Comparison of ENCODE assay signal across 24 cellular contexts in genomic region chr1:85243336-85243735, GRCh38. TPM values are rescaled to one million over a fixed set of nuclear protein-coding genes. Genes with fewer than 3 reads are reported as not detected.
DNase-seq lines count a peak whose midpoint lies in the region; ATAC-seq, FAIRE-seq and TF ChIP-seq lines count a peak whose summit lies in the region.
"Had no signal": no experiment of that assay in that cellular context is flagged by ENCODE, and none has a peak within 500 bp of the region (broad histone marks: within the 10 kb centered on the region; RNA-seq: fewer than 3 reads in every experiment).

No MANE protein-coding gene starts in this region.

- no peak overlapping the region for H3K23ac ChIP-seq in IMR-90 (ENCODE audit: low read depth, low read length)

- ATAC-seq in IMR-90 (ENCODE audit: low read depth) (peak; percentile 19; the same call in 1 of the 2 replicates), GM18873 (IDR thresholded peaks at IDR 0.05; ENCODE audit: low FRiP score, unreplicated experiment) (no peak), HG03097 (IDR thresholded peaks at IDR 0.05; ENCODE audit: low FRiP score, unreplicated experiment) (no peak)
- ATAC-seq: activated CD8-positive, alpha-beta T cell treated with anti-CD3 and anti-CD28 coated beads, Interleukin-2, amount 10 ng/mL, durations not matched to agents 7 days and 5 days; activated T-cell treated with anti-CD3 and anti-CD28 coated beads, Interleukin-2, amount 50 U/mL, for 4 hours; naive thymus-derived CD8-positive, alpha-beta T cell; PC-3; WTC11 had no signal

- CTCF ChIA-PET in IMR-90 (lab: Yijun Ruan, JAX): interaction anchor here (0.5 to 3.3 kb wide), 4 partner anchors 11 to 215 kb away, joined by 3 to 12 read pairs (median 4); no protein-coding TSS in a partner anchor

- no peaks in the 10 kb centered on the region for H3K27me3 ChIP-seq in ACC112 (ENCODE audit: insufficient read depth, low read length)
- H3K27me3 ChIP-seq in IMR-90 (ENCODE audit: control insufficient read depth, insufficient read depth, low read length): no peaks in the 10 kb centered on the region
- no peaks in the 10 kb centered on the region for H3K27me3 ChIP-seq in neural progenitor cell
- H3K27me3 ChIP-seq: SJSA1, uterus had no signal

- H3K36me3 ChIP-seq in ACC112 (ENCODE audit: insufficient read depth, low read length): no peaks in the 10 kb centered on the region
- no peaks in the 10 kb centered on the region for H3K36me3 ChIP-seq in IMR-90 (ENCODE audit: control insufficient read depth, insufficient read depth, low read length)
- no peaks in the 10 kb centered on the region for H3K36me3 ChIP-seq in neural progenitor cell
- H3K36me3 ChIP-seq: SJSA1, uterus had no signal

- no peaks in the 10 kb centered on the region for H4K20me1 ChIP-seq in IMR-90 (ENCODE audit: insufficient read depth, low read length)
- no peaks in the 10 kb centered on the region for H4K20me1 ChIP-seq in neural progenitor cell (ENCODE audit: low read depth)

- TF ChIP-seq CTCF in IMR-90 (conservative IDR thresholded peaks at IDR 0.05; ENCODE audit: low read depth, low read length) (no peak), neural progenitor cell (IDR thresholded peaks at IDR 0.05) (no peak)

- H3K14ac ChIP-seq in IMR-90 (replicated peaks; ENCODE audit: low read depth, low read length): no peak overlapping the region

- FAIRE-seq in endometrium (lab: Jason Lieb, UNC): peak; percentile 45
- FAIRE-seq: small intestine had no signal

- no peak overlapping the region for H2AK5ac ChIP-seq in IMR-90 (ENCODE audit: low read depth, low read length)

- peaks cover 35% of the 10 kb centered on the region for H3F3A ChIP-seq in neural progenitor cell (ENCODE audit: low read depth)

- peak; percentile 34 for DNase-seq in IMR-90
- peak; percentile 6 for DNase-seq in neural progenitor cell (ENCODE audit: low spot score)
- no peak for DNase-seq in COLO668 (lab: John Stamatoyannopoulos, UW; ENCODE audit: unreplicated experiment)
- no peak for DNase-seq in NCI-H1417 treated with DMSO at 0.1 percent for 48 hours (lab: John Stamatoyannopoulos, UW)
- DNase-seq: activated CD8-positive, alpha-beta T cell treated with anti-CD3 and anti-CD28 coated beads, Interleukin-2, amount 10 ng/mL, durations not matched to agents 7 days and 5 days; activated naive CD4-positive, alpha-beta T cell treated with anti-CD3 and anti-CD28 coated beads for 36 hours; activated T-cell treated with anti-CD3 and anti-CD28 coated beads, Interleukin-2, amount 50 U/mL, for 4 hours; aorta; CD4-positive, CD25-positive, alpha-beta regulatory T cell; effector memory CD4-positive, alpha-beta T cell; mammary epithelial cell; naive thymus-derived CD8-positive, alpha-beta T cell; NCI-H2171 treated with DMSO at 0.1 percent for 48 hours; NCI-H774; PC-3; small intestine; stimulated activated CD4-positive, alpha-beta T cell treated with anti-CD3 and anti-CD28 coated beads, Interleukin-4, amount 100 ng/mL, for 24 hours; uterus had no signal

- no peak overlapping the region for H4K5ac ChIP-seq in IMR-90 (ENCODE audit: low read depth, low read length)

- H3K4me1 Mint-ChIP-seq in neural progenitor cell: peaks cover 7% of the 10 kb centered on the region

- POLR2A ChIA-PET in IMR-90 (lab: Charles Lee; ENCODE audit: unreplicated experiment): no interaction called here

- peak overlapping the region; percentile 24 for H2BK5ac ChIP-seq in IMR-90 (ENCODE audit: low read depth, low read length, poor library complexity, severe bottlenecking)

- no peaks in the 10 kb centered on the region for H3K79me1 ChIP-seq in IMR-90 (ENCODE audit: low read depth in 1 of 2, low read length in 2 of 2)

- H3K18ac ChIP-seq in IMR-90 (ENCODE audit: low read depth, low read length): no peak overlapping the region

- no peak overlapping the region for H4K91ac ChIP-seq in IMR-90 (ENCODE audit: insufficient read depth, low read depth, low read length)

- no TSS peak for BruUV-seq in IMR-90 (replicated peaks; lab: Mats Ljungman, UMichigan)

- no peaks in the 10 kb centered on the region for H3K9me1 ChIP-seq in IMR-90 (ENCODE audit: insufficient read depth, low read length)

- in situ Hi-C loops in IMR-90 (cut with MboI; ENCODE audit: low sequenced_read_pairs): loop anchor here (5.0 kb wide), 1 partner anchor 121 kb away; no protein-coding TSS in a partner anchor

- H2AK9ac ChIP-seq in IMR-90 (replicated peaks; ENCODE audit: low read depth, low read length, poor library complexity): no peak overlapping the region

- H3K4me2 ChIP-seq in IMR-90 (ENCODE audit: low read depth, low read length): no peak overlapping the region
- H3K4me2 ChIP-seq in neural progenitor cell: peak overlapping the region; percentile 9

- peaks cover 2% of the 10 kb centered on the region for H3K9me3 Mint-ChIP-seq in neural progenitor cell
- H3K9me3 Mint-ChIP-seq: activated naive CD4-positive, alpha-beta T cell treated with anti-CD3 and anti-CD28 coated beads for 36 hours; activated T-cell treated with anti-CD3 and anti-CD28 coated beads, Interleukin-2, amount 50 U/mL, for 4 hours had no signal

- no peaks in the 10 kb centered on the region for H3K27me3 Mint-ChIP-seq in neural progenitor cell (ENCODE audit: insufficient read depth, low read depth)

- TF ChIP-seq POLR2A in IMR-90 (IDR thresholded peaks at IDR 0.05; ENCODE audit: low read depth, low read length): no peak

- H4K8ac ChIP-seq in IMR-90 (ENCODE audit: low read depth in 2 of 2, low read length in 2 of 2): no peak overlapping the region; a peak in 1 of 4 replicates

- H3K79me2 ChIP-seq in ACC112 (ENCODE audit: control insufficient read depth, insufficient read depth, low read length, unreplicated experiment) (no peaks in the 10 kb centered on the region), neural progenitor cell (ENCODE audit: low read depth) (no peaks in the 10 kb centered on the region)

- no peak overlapping the region for H3K27ac Mint-ChIP-seq in neural progenitor cell
- H3K27ac Mint-ChIP-seq: activated CD8-positive, alpha-beta T cell treated with anti-CD3 and anti-CD28 coated beads, Interleukin-2, amount 10 ng/mL, durations not matched to agents 7 days and 5 days; activated naive CD4-positive, alpha-beta T cell treated with anti-CD3 and anti-CD28 coated beads for 36 hours; CD4-positive, CD25-positive, alpha-beta regulatory T cell; naive thymus-derived CD8-positive, alpha-beta T cell; WTC11 had no signal

- H3K36me3 Mint-ChIP-seq in neural progenitor cell: no peaks in the 10 kb centered on the region
- H3K36me3 Mint-ChIP-seq: CD4-positive, CD25-positive, alpha-beta regulatory T cell had no signal

- intact Hi-C loops in IMR-90 (cut with micrococcal nuclease): no loop called here

- H3K9ac ChIP-seq in IMR-90 (ENCODE audit: low read depth, low read length): no peak overlapping the region
- H3K9ac ChIP-seq in neural progenitor cell: no peak overlapping the region

- no peak overlapping the region for H3K4me3 Mint-ChIP-seq in neural progenitor cell
- H3K4me3 Mint-ChIP-seq: activated CD8-positive, alpha-beta T cell treated with anti-CD3 and anti-CD28 coated beads, Interleukin-2, amount 10 ng/mL, durations not matched to agents 7 days and 5 days; activated naive CD4-positive, alpha-beta T cell treated with anti-CD3 and anti-CD28 coated beads for 36 hours; activated T-cell treated with anti-CD3 and anti-CD28 coated beads, Interleukin-2, amount 50 U/mL, for 4 hours; CD4-positive, CD25-positive, alpha-beta regulatory T cell; naive thymus-derived CD8-positive, alpha-beta T cell; WTC11 had no signal

- no peak overlapping the region for H2BK15ac ChIP-seq in IMR-90 (ENCODE audit: low read depth, low read length)

- no peak overlapping the region for H3K4ac ChIP-seq in IMR-90 (ENCODE audit: low read depth, low read length)

- no peak overlapping the region for H3K56ac ChIP-seq in IMR-90 (ENCODE audit: extremely low read depth, insufficient read depth, low read length)

- peaks cover 36% of the 10 kb centered on the region for H3K4me1 ChIP-seq in ACC112 (ENCODE audit: control insufficient read depth, insufficient read depth, low read length, unreplicated experiment)
- H3K4me1 ChIP-seq in IMR-90 (ENCODE audit: control insufficient read depth, insufficient read depth, low read length): peaks cover 27% of the 10 kb centered on the region
- H3K4me1 ChIP-seq in neural progenitor cell: peaks cover 36% of the 10 kb centered on the region

- peak overlapping the region; percentile 44 for H2AFZ ChIP-seq in ACC112 (ENCODE audit: low read length, unreplicated experiment)
- no peak overlapping the region for H2AFZ ChIP-seq in IMR-90 (replicated peaks; ENCODE audit: low read length, poor library complexity)
- no peak overlapping the region for H2AFZ ChIP-seq in neural progenitor cell (replicated peaks)

- no peaks in the 10 kb centered on the region for H3K9me3 ChIP-seq in IMR-90 (ENCODE audit: control insufficient read depth, insufficient read depth, low read length)
- H3K9me3 ChIP-seq in neural progenitor cell (ENCODE audit: low read depth): no peaks in the 10 kb centered on the region
- H3K9me3 ChIP-seq: SJSA1, uterus had no signal

- H2BK20ac ChIP-seq in IMR-90 (ENCODE audit: low read depth, low read length): no peak overlapping the region

- TF ChIP-seq RAD21 in IMR-90 (IDR thresholded peaks at IDR 0.05; ENCODE audit: low read length): no peak

- H3K27ac ChIP-seq in ACC112 (ENCODE audit: low read depth, low read length) (no peak overlapping the region), IMR-90 (ENCODE audit: insufficient read depth, low read length) (no peak overlapping the region), neural progenitor cell (peak overlapping the region; percentile 32)
- H3K27ac ChIP-seq: SJSA1 had no signal

- no peak overlapping the region for H2BK120ac ChIP-seq in IMR-90 (ENCODE audit: low read depth, low read length)

- dilution Hi-C loops in IMR-90 (cut with HindIII; ENCODE audit: low sequenced_read_pairs, unreplicated experiment): no loop called here

- H3K4me3 ChIP-seq in ACC112 (ENCODE audit: low read depth, low read length) (no peak overlapping the region), IMR-90 (ENCODE audit: insufficient read depth, low read depth, low read length) (no peak overlapping the region), neural progenitor cell (no peak overlapping the region)
- H3K4me3 ChIP-seq: SJSA1, uterus had no signal

RNA-seq across cellular contexts. Expression of gene C1orf52, which starts 16.1 kb away (rescaled TPM):
- total RNA-seq in IMR-90 (2012; rRNA removed): 16.3 and 23.1 TPM in 2 replicates
- polyA plus RNA-seq in IMR-90 (2012; rRNA removed): 31.3 and 33.5 TPM in 2 replicates
- 22.6 and 25.9 TPM in 2 replicates for polyA plus RNA-seq in IMR-90 (2012; cell fraction: cytosol; rRNA removed)
- 36.7 and 40.2 TPM in 2 replicates for polyA plus RNA-seq in IMR-90 (2012; cell fraction: nucleus; rRNA removed; ENCODE audit: low replicate concordance)
- 33.2 and 55.8 TPM in 2 replicates for total RNA-seq in neural progenitor cell (ENCODE audit: low replicate concordance)

RNA-seq across cellular contexts. Expression of gene BCL10, which starts 33.1 kb away (rescaled TPM):
- 30.5 and 51.4 TPM in 2 replicates for total RNA-seq in IMR-90 (2012; rRNA removed)
- polyA plus RNA-seq in IMR-90 (2012; rRNA removed): 11.2 and 15.3 TPM in 2 replicates
- 3.2 and 4.2 TPM in 2 replicates for polyA plus RNA-seq in IMR-90 (2012; cell fraction: cytosol; rRNA removed)
- 4.7 and 10.9 TPM in 2 replicates for polyA plus RNA-seq in IMR-90 (2012; cell fraction: nucleus; rRNA removed; ENCODE audit: low replicate concordance)
- 17.4 and 28.2 TPM in 2 replicates for total RNA-seq in neural progenitor cell (ENCODE audit: low replicate concordance)

RNA-seq across cellular contexts. Expression of gene SYDE2, which starts 42.5 kb away (rescaled TPM):
- total RNA-seq in IMR-90 (2012; rRNA removed) (10.0 and 11.7 TPM in 2 replicates), neural progenitor cell (ENCODE audit: low replicate concordance) (10.9 and 12.0 TPM in 2 replicates)
- polyA plus RNA-seq in IMR-90 (2012; rRNA removed): 1.7 and 1.8 TPM in 2 replicates
- polyA plus RNA-seq in IMR-90 (2012; cell fraction: cytosol; rRNA removed): 0.53 and 0.58 TPM in 2 replicates
- 1.1 and 2.6 TPM in 2 replicates for polyA plus RNA-seq in IMR-90 (2012; cell fraction: nucleus; rRNA removed; ENCODE audit: low replicate concordance)

Comparison
In these comparisons a context has a peak if more than half of its experiments do, and no peak if none do; other contexts are left out.
1. DNase-seq: peak in IMR-90 (single experiment) and neural progenitor cell (single experiment); none in COLO668 (single experiment) and NCI-H1417 treated with DMSO at 0.1 percent for 48 hours (single experiment).